In genomic region chr11:123429851-123430735, GRCh38 we compare ENCODE assay signal across 8 cellular contexts. TPM values are rescaled to one million over a fixed set of nuclear protein-coding genes. Genes with fewer than 3 reads are reported as not detected.
A peak's percentile ranks its signal among the peaks of the same experiment; 100 is the strongest.
DNase-seq lines count a peak whose midpoint lies in the region; ATAC-seq and TF ChIP-seq lines count a peak whose summit lies in the region.

GRAMD1B (plus strand) TSS chr11:123430269; CDS start chr11:123430793, 524 bp downstream.

- intact Hi-C loops in head of caudate nucleus (cut with DNase I): no loop called here
- intact Hi-C loops in posterior vena cava (cut with DNase I): no loop called here
- intact Hi-C loops in upper lobe of right lung (cut with DNase I): no loop called here

- peak; percentile 71 for DNase-seq in DMS53 (lab: John Stamatoyannopoulos, UW)
- no peak for DNase-seq in DMS53 treated with DMSO at 0.1 percent for 48 hours (lab: John Stamatoyannopoulos, UW; ENCODE audit: unreplicated experiment)
- DNase-seq in activated effector memory CD4-positive, alpha-beta T cell treated with anti-CD3 and anti-CD28 coated beads, Interleukin-2, amount 50 U/mL, for 16 hours: peak; percentile 89
- peak in 38 of 42 donors; percentile 17 to 65 (median 40) for DNase-seq in head of caudate nucleus
- peak; percentile 84 for DNase-seq in posterior vena cava (ENCODE audit: low spot score)
- peak; percentile 77 for DNase-seq in upper lobe of right lung

- ATAC-seq in HG03196 (IDR thresholded peaks at IDR 0.05; ENCODE audit: unreplicated experiment) (peak; percentile 66), upper lobe of right lung (peak; percentile 58)

- TF ChIP-seq CTCF in upper lobe of right lung (IDR thresholded peaks at IDR 0.05): peak; percentile 4

- H3K27ac ChIP-seq in upper lobe of right lung: peak within 1 kb of the TSS; percentile 73

- H3K36me3 ChIP-seq in upper lobe of right lung: no peaks in the 10 kb centered on the region

- peak within 1 kb of the TSS; percentile 60 for H3K4me3 ChIP-seq in upper lobe of right lung

- peaks cover 19% of the 10 kb centered on the region for H3K27me3 ChIP-seq in upper lobe of right lung

- H3K9me3 ChIP-seq in upper lobe of right lung: no peaks in the 10 kb centered on the region

- no peaks in the 10 kb centered on the region for H3K4me1 ChIP-seq in upper lobe of right lung

TF ChIP-seq in PFSK-1, 5 proteins besides CTCF, POLR2A, EP300 and RAD21:
- TF ChIP-seq SIN3A (IDR thresholded peaks at IDR 0.05; ENCODE audit: borderline replicate concordance, insufficient read depth, low read length) (0 out of 2 replicates have a peak, but pooled peaks have one; percentile 17), FOXP2 (optimal IDR thresholded peaks at IDR 0.05; ENCODE audit: borderline replicate concordance, extremely low read depth, extremely low read length, insufficient read depth) (no peak), TAF1 (IDR thresholded peaks at IDR 0.05; ENCODE audit: borderline replicate concordance, insufficient read depth, low read length) (peak; percentile 28; the same call in 1 of the 2 replicates), POLR2AphosphoS5 (IDR thresholded peaks at IDR 0.05; ENCODE audit: low read depth, low read length) (peak; percentile 63; the same call in 1 of the 2 replicates), REST (IDR thresholded peaks at IDR 0.05; ENCODE audit: insufficient read depth in 1 of 2, low read depth in 2 of 2, low read length in 2 of 2) (0 out of 4 replicates have a peak, but pooled peaks of 1 of the 2 experiments have one; percentile 14)

RNA-seq across cellular contexts. Expression of gene GRAMD1B, which starts in this region (rescaled TPM):
- polyA plus RNA-seq in PFSK-1 (2012; ENCODE audit: insufficient read length, low read depth): 95.6 TPM
- total RNA-seq in posterior vena cava (1 to 10 TPM; 3.3 to 5.9 TPM), upper lobe of right lung (4.8 TPM)
